8 cellular contexts compared by ENCODE assay signal in the genomic region with DNA sequence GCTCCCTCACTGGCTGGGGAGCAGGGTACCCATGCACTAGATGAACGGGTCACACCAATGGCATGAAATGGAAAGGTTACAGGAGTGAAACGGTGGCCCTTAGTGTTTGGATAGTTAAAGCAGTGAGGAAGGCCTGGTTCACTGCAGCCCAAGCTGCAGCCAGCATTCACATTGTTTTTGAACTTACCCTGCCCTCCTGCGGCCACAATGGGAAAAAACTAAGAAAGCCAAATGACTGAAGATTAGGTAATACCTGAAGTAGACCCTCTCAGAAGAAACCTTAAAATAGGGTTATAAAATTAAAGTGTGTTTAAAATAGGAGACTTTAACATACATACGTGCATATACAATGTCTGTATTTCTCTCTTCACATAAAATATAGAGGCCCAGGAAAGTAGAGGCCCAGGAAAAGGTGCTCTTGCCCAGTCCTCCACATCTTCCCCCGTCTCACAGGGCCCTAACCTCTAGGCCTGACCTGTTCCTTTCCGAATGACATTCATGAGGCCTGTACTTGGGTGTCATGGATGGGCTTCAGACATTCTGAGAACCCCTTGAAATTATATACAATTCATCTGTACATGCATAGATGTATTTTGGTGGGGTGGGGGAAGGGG. TPM values are rescaled to one million over a fixed set of nuclear protein-coding genes. Genes with fewer than 3 reads are reported as not detected.
DNase-seq lines count a peak whose midpoint lies in the region; ATAC-seq and TF ChIP-seq lines count a peak whose summit lies in the region.

No MANE protein-coding gene starts in this region.

- H3K27ac Mint-ChIP-seq in chondrocyte (ENCODE audit: unreplicated experiment), result no peak overlapping the region

- H3K9me3 Mint-ChIP-seq in chondrocyte (ENCODE audit: low read depth), result no peaks in the 10 kb centered on the region

- DNase-seq in activated CD8-positive, alpha-beta memory T cell treated with anti-CD3 and anti-CD28 coated beads for 1 hour (ENCODE audit: extremely low read depth in 1 of 2, low read depth in 1 of 2), result peak; percentile 3 to 31
- DNase-seq in activated CD8-positive, alpha-beta memory T cell treated with anti-CD3 and anti-CD28 coated beads, Interleukin-2, amount 50 U/mL, for 48 hours, result no peak
- DNase-seq in NCI-H345 (lab: John Stamatoyannopoulos, UW) (peak; percentile 60), chondrocyte (ENCODE audit: low spot score) (no peak), left colon (peak; percentile 50 to 60)
- peak; percentile 34 for DNase-seq in activated CD4-positive, CD25-positive, alpha-beta regulatory T cell treated with anti-CD3 and anti-CD28 coated beads, Interleukin-2, amount 50 U/mL, for 16 hours (ENCODE audit: low read depth, low spot score)
- peak; percentile 32 for DNase-seq in stimulated activated CD4-positive, alpha-beta T cell treated with anti-CD3 and anti-CD28 coated beads, Interleukin-4, amount 100 ng/mL, for 48 hours (ENCODE audit: low read depth in 2 of 2)

- ATAC-seq in HG03097 (IDR thresholded peaks at IDR 0.05; ENCODE audit: low FRiP score, unreplicated experiment), result peak; percentile 54
- peak; percentile 91 for ATAC-seq in left colon

- H3K36me3 Mint-ChIP-seq in chondrocyte (ENCODE audit: low read depth), result no peaks in the 10 kb centered on the region

- peaks cover 31% of the 10 kb centered on the region for H3K4me1 Mint-ChIP-seq in chondrocyte (ENCODE audit: low read depth)

- no peak overlapping the region for H3K4me3 Mint-ChIP-seq in chondrocyte (ENCODE audit: unreplicated experiment)

- intact Hi-C loops in left colon (cut with DNase I, micrococcal nuclease), result loop anchor here (2.0 to 5.0 kb wide), 2 partner anchors 103 to 105 kb away; partner anchors contain the start of genes CCDC142 (in 1 of the 2) and TTC31 (in 1 of the 2)

- peaks cover 20% of the 10 kb centered on the region for H3K27me3 Mint-ChIP-seq in chondrocyte (ENCODE audit: low read depth)

- TF ChIP-seq CTCF in chondrocyte (IDR thresholded peaks at IDR 0.05), result peak; percentile 90

RNA-seq across cellular contexts. Expression of gene DOK1, which starts 33.3 kb away (rescaled TPM):
- total RNA-seq in chondrocyte, result 33.6 to 46.0 TPM (median 44.4 TPM) in 3 replicates
- 10 to 100 TPM; 16.1 to 21.4 TPM for total RNA-seq in left colon

RNA-seq across cellular contexts. Expression of gene LOXL3, which starts 34.0 kb away (rescaled TPM):
- total RNA-seq in chondrocyte (107 to 112 TPM (median 109 TPM) in 3 replicates), left colon (1 to 10 TPM; 1.5 to 3.4 TPM)

RNA-seq across cellular contexts. Expression of gene HTRA2, which starts 58.0 kb away (rescaled TPM):
- total RNA-seq in chondrocyte, result 23.8 to 31.2 TPM (median 24.2 TPM) in 3 replicates
- 10 to 100 TPM; 22.3 to 23.0 TPM for total RNA-seq in left colon

RNA-seq across cellular contexts. Expression of gene AUP1, which starts 58.3 kb away (rescaled TPM):
- total RNA-seq in chondrocyte, result 76.8 to 94.3 TPM (median 79.8 TPM) in 3 replicates
- 100 to 1,000 TPM; 124 to 133 TPM for total RNA-seq in left colon

Comparison
In these comparisons a context has a peak if more than half of its experiments do, and no peak if none do; other contexts are left out.
1. DNase-seq: peak in activated CD8-positive, alpha-beta memory T cell treated with anti-CD3 and anti-CD28 coated beads for 1 hour (2 of 2), NCI-H345 (single experiment), activated CD4-positive, CD25-positive, alpha-beta regulatory T cell treated with anti-CD3 and anti-CD28 coated beads, Interleukin-2, amount 50 U/mL, for 16 hours (single experiment), left colon (2 of 2) and stimulated activated CD4-positive, alpha-beta T cell treated with anti-CD3 and anti-CD28 coated beads, Interleukin-4, amount 100 ng/mL, for 48 hours (2 of 2); none in activated CD8-positive, alpha-beta memory T cell treated with anti-CD3 and anti-CD28 coated beads, Interleukin-2, amount 50 U/mL, for 48 hours (single experiment) and chondrocyte (single experiment).
2. RNA of gene LOXL3, which starts 34.0 kb away (total RNA-seq): 107 to 112 TPM in chondrocyte; 1.5 to 3.4 TPM in left colon; every median in the first group is over 10 times any median in the second.